Comparison of ENCODE assay signal across 8 cellular contexts in the genomic region with DNA sequence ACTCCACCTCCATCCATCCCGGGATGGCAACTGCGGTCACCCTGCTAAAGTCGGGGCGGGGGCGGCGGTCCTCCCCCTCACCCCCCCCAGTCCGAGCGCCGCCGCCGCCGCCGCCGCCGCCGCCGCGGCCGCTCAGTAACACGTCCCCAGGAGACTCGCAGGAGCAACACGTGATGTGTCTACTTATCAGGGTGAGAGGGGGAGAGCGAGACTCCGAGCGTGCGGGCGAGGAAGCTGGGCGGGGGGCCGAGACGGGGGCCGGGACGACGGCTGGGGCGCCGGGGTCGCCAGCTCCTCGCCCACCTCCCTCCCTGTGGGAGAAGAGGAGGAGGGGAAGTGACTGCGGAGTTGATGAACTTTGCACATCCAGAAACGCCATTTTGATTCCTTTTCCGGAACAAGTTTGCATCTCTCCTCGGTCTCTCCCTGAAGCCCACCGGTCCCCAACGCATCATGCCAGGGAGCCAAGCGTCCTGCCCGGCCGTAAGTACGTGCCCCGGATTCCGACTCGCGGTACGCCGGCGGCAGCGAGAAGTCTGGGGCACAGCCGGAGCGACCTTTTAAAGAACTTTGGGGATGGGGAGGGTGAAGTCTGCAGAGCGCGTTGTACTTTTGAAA. TPM values are rescaled to one million over a fixed set of nuclear protein-coding genes. Genes with fewer than 3 reads are reported as not detected.
DNase-seq lines count a peak whose midpoint lies in the region; ATAC-seq and TF ChIP-seq lines count a peak whose summit lies in the region.

A gene with protein sequence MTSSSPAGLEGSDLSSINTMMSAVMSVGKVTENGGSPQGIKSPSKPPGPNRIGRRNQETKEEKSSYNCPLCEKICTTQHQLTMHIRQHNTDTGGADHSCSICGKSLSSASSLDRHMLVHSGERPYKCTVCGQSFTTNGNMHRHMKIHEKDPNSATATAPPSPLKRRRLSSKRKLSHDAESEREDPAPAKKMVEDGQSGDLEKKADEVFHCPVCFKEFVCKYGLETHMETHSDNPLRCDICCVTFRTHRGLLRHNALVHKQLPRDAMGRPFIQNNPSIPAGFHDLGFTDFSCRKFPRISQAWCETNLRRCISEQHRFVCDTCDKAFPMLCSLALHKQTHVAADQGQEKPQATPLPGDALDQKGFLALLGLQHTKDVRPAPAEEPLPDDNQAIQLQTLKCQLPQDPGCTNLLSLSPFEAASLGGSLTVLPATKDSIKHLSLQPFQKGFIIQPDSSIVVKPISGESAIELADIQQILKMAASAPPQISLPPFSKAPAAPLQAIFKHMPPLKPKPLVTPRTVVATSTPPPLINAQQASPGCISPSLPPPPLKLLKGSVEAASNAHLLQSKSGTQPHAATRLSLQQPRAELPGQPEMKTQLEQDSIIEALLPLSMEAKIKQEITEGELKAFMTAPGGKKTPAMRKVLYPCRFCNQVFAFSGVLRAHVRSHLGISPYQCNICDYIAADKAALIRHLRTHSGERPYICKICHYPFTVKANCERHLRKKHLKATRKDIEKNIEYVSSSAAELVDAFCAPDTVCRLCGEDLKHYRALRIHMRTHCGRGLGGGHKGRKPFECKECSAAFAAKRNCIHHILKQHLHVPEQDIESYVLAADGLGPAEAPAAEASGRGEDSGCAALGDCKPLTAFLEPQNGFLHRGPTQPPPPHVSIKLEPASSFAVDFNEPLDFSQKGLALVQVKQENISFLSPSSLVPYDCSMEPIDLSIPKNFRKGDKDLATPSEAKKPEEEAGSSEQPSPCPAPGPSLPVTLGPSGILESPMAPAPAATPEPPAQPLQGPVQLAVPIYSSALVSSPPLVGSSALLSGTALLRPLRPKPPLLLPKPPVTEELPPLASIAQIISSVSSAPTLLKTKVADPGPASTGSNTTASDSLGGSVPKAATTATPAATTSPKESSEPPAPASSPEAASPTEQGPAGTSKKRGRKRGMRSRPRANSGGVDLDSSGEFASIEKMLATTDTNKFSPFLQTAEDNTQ (N-terminal part only) (plus strand): TSS at position 384 of the 618 bp plus-strand sequence. CDS start 73,951 bp downstream, outside the sequence.

- H3K27me3 ChIP-seq in heart right ventricle (no peaks in the 10 kb centered on the region), rectal smooth muscle tissue (ENCODE audit: control insufficient read depth, insufficient read depth, low read length) (no peaks in the 10 kb centered on the region)

- TF ChIP-seq RAD21 in Ishikawa (IDR thresholded peaks at IDR 0.05; ENCODE audit: low read depth), result no peak

- ATAC-seq in GM21529 (IDR thresholded peaks at IDR 0.05; ENCODE audit: unreplicated experiment), result peak; percentile 60
- ATAC-seq in heart right ventricle, result peak; percentile 66 to 85 (median 75)

- intact Hi-C loops in heart right ventricle (cut with DNase I), result loop anchor here in 7 of 10 donors (1.0 to 10.0 kb wide), 10 partner anchors 33 to 383 kb away; no protein-coding TSS in a partner anchor

- DNase-seq in Daoy (ENCODE audit: low read depth) (peak; percentile 69), SW 1271 (lab: John Stamatoyannopoulos, UW) (peak; percentile 34 to 73), heart right ventricle (peak; percentile 62 to 70), NCI-H128 (lab: John Stamatoyannopoulos, UW; ENCODE audit: unreplicated experiment) (no peak)

- peak within 1 kb of the TSS; percentile 53 for H3K9ac ChIP-seq in rectal smooth muscle tissue (ENCODE audit: low read length)

- TF ChIP-seq EP300 in Ishikawa (IDR thresholded peaks at IDR 0.05; ENCODE audit: borderline replicate concordance), result peak; percentile 29; the same call in 1 of the 2 replicates

- H3K36me3 ChIP-seq in heart right ventricle, result no peaks in the 10 kb centered on the region
- no peaks in the 10 kb centered on the region for H3K36me3 ChIP-seq in rectal smooth muscle tissue (ENCODE audit: control insufficient read depth, insufficient read depth, low read length)

- TF ChIP-seq CTCF in heart right ventricle (IDR thresholded peaks at IDR 0.05), result no peak

- H3K4me1 ChIP-seq in heart right ventricle, result peaks cover 0 to 46% (median 34%) of the 10 kb centered on the region in 9 donors
- H3K4me1 ChIP-seq in rectal smooth muscle tissue (ENCODE audit: control insufficient read depth, insufficient read depth, low read length), result peaks cover 12% of the 10 kb centered on the region

- peak within 1 kb of the TSS; percentile 71 to 99 (median 84) for H3K4me3 ChIP-seq in heart right ventricle
- peak within 1 kb of the TSS; percentile 67 for H3K4me3 ChIP-seq in rectal smooth muscle tissue (ENCODE audit: low read length)

- 0 to 1% (median 0%) methylated on average over 33 to 59 of the region's 59 CpGs for WGBS in adipose tissue, 3 donors
- WGBS in heart right ventricle, 2 donors, result 0% methylated on average over 55 to 58 of the region's 59 CpGs

- H3K27ac ChIP-seq in adipose tissue (ENCODE audit: low read depth, low read length) (peak within 1 kb of the TSS; percentile 84), heart right ventricle (peak within 1 kb of the TSS; percentile 86 to 98 (median 95)), rectal smooth muscle tissue (ENCODE audit: low read depth, low read length) (peak within 1 kb of the TSS; percentile 72)

- H3K9me3 ChIP-seq in heart right ventricle, result no peaks in the 10 kb centered on the region

TF ChIP-seq in Ishikawa, 13 proteins besides CTCF, POLR2A, EP300 and RAD21:
- TF ChIP-seq, protein P1, sequence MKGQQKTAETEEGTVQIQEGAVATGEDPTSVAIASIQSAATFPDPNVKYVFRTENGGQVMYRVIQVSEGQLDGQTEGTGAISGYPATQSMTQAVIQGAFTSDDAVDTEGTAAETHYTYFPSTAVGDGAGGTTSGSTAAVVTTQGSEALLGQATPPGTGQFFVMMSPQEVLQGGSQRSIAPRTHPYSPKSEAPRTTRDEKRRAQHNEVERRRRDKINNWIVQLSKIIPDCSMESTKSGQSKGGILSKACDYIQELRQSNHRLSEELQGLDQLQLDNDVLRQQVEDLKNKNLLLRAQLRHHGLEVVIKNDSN (IDR thresholded peaks at IDR 0.05), result peak; percentile 92
- peak; percentile 19; the same call in 1 of the 2 replicates for TF ChIP-seq ZBTB7A (IDR thresholded peaks at IDR 0.05; ENCODE audit: low read depth)
- TF ChIP-seq EGR1 (IDR thresholded peaks at IDR 0.05), result no peak
- TF ChIP-seq TEAD4 (IDR thresholded peaks at IDR 0.05), result no peak
- no peak for TF ChIP-seq FOXM1 (IDR thresholded peaks at IDR 0.05; ENCODE audit: borderline replicate concordance, low read depth)
- TF ChIP-seq TAF1 (IDR thresholded peaks at IDR 0.05; ENCODE audit: low read depth), result peak; percentile 22; the same call in 1 of the 2 replicates
- TF ChIP-seq CREB1 (IDR thresholded peaks at IDR 0.05; ENCODE audit: low read depth), result no peak
- TF ChIP-seq TCF12 (IDR thresholded peaks at IDR 0.05; ENCODE audit: low read depth), result peak; percentile 12; the same call in 1 of the 2 replicates
- TF ChIP-seq, protein P2, sequence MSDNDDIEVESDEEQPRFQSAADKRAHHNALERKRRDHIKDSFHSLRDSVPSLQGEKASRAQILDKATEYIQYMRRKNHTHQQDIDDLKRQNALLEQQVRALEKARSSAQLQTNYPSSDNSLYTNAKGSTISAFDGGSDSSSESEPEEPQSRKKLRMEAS (IDR thresholded peaks at IDR 0.05), result peak; percentile 41; the same call in 1 of the 2 replicates
- TF ChIP-seq, protein P3, sequence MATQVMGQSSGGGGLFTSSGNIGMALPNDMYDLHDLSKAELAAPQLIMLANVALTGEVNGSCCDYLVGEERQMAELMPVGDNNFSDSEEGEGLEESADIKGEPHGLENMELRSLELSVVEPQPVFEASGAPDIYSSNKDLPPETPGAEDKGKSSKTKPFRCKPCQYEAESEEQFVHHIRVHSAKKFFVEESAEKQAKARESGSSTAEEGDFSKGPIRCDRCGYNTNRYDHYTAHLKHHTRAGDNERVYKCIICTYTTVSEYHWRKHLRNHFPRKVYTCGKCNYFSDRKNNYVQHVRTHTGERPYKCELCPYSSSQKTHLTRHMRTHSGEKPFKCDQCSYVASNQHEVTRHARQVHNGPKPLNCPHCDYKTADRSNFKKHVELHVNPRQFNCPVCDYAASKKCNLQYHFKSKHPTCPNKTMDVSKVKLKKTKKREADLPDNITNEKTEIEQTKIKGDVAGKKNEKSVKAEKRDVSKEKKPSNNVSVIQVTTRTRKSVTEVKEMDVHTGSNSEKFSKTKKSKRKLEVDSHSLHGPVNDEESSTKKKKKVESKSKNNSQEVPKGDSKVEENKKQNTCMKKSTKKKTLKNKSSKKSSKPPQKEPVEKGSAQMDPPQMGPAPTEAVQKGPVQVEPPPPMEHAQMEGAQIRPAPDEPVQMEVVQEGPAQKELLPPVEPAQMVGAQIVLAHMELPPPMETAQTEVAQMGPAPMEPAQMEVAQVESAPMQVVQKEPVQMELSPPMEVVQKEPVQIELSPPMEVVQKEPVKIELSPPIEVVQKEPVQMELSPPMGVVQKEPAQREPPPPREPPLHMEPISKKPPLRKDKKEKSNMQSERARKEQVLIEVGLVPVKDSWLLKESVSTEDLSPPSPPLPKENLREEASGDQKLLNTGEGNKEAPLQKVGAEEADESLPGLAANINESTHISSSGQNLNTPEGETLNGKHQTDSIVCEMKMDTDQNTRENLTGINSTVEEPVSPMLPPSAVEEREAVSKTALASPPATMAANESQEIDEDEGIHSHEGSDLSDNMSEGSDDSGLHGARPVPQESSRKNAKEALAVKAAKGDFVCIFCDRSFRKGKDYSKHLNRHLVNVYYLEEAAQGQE (IDR thresholded peaks at IDR 0.05; ENCODE audit: low read depth), result no peak
- peak; percentile 76 for TF ChIP-seq YY1 (IDR thresholded peaks at IDR 0.05; ENCODE audit: low read depth)
- TF ChIP-seq NFIC (IDR thresholded peaks at IDR 0.05), result no peak

RNA-seq across cellular contexts. Expression of the gene that starts here (rescaled TPM):
- total RNA-seq in Daoy (2014; rRNA removed; shearing (Covaris generic)), result 7.0 and 7.9 TPM in 2 replicates
- polyA plus RNA-seq in adipose tissue, result 10 to 100 TPM in 1 of 3 donors, 1 to 10 TPM in 2; 6.2 to 14.5 (median 9.6) TPM
- 10 to 100 TPM; 32.2 to 47.1 (median 36.8) TPM for total RNA-seq in heart right ventricle
- polyA plus RNA-seq in heart right ventricle, result 10 to 100 TPM in 1 of 2 donors, 1 to 10 TPM in 1; 3.0 to 11.4 TPM
